7 cellular contexts compared by ENCODE assay signal in genomic region chr12:30696103-30696408, GRCh38. TPM values are rescaled to one million over a fixed set of nuclear protein-coding genes. Genes with fewer than 3 reads are reported as not detected.
DNase-seq lines count a peak whose midpoint lies in the region; ATAC-seq and TF ChIP-seq lines count a peak whose summit lies in the region.

No MANE protein-coding gene starts in this region.

- no peak for TF ChIP-seq POLR2A in lower leg skin (IDR thresholded peaks at IDR 0.05)

- H3K9me3 Mint-ChIP-seq in activated naive CD8-positive, alpha-beta T cell (ENCODE audit: low read depth) = no peaks in the 10 kb centered on the region

- no peaks in the 10 kb centered on the region for H3K4me1 ChIP-seq in aorta (ENCODE audit: control insufficient read depth in 1 of 2, insufficient read depth in 2 of 2, low read length in 2 of 2)

- TF ChIP-seq CTCF in lower leg skin (IDR thresholded peaks at IDR 0.05) (no peak), GM13976 (IDR thresholded peaks at IDR 0.05; ENCODE audit: borderline replicate concordance, control extremely low read depth, extremely low read depth, insufficient read depth, missing control alignments) (no peak)

- H3K4me3 ChIP-seq in lower leg skin (ENCODE audit: low read depth, poor library complexity, severe bottlenecking) (peak overlapping the region; percentile 92), aorta (ENCODE audit: low read length in 2 of 2) (peak overlapping the region; percentile 67 to 77)

- in situ Hi-C loops in GM13976 (cut with MboI; ENCODE audit: low sequenced_read_pairs, unreplicated experiment) = no loop called here

- no peaks in the 10 kb centered on the region for H3K27me3 ChIP-seq in aorta (ENCODE audit: control insufficient read depth in 1 of 2, insufficient read depth in 2 of 2, low read length in 1 of 2)

- H3K27ac Mint-ChIP-seq in activated naive CD8-positive, alpha-beta T cell = peak overlapping the region; percentile 97

- DNase-seq in lower leg skin (ENCODE audit: low spot score in 2 of 2) (no peak), aorta (no peak), GM13976 (ENCODE audit: low spot score) (no peak), NK-92 (lab: John Stamatoyannopoulos, UW; ENCODE audit: unreplicated experiment) (no peak)

- H3K4me3 Mint-ChIP-seq in activated naive CD8-positive, alpha-beta T cell = peak overlapping the region; percentile 96

- peak overlapping the region in 1 of 2 donors; percentile 39 for H3K27ac ChIP-seq in aorta (ENCODE audit: low read depth in 1 of 2, low read length in 2 of 2)

- peaks cover 3% of the 10 kb centered on the region for H3K27me3 Mint-ChIP-seq in activated naive CD8-positive, alpha-beta T cell

- peaks cover 44% of the 10 kb centered on the region for H3K4me1 Mint-ChIP-seq in activated naive CD8-positive, alpha-beta T cell (ENCODE audit: low read depth)

- no peaks in the 10 kb centered on the region for H3K36me3 ChIP-seq in aorta (ENCODE audit: control insufficient read depth in 1 of 2, insufficient read depth in 2 of 2, low read length in 1 of 2)

- no peaks in the 10 kb centered on the region for H3K9me3 ChIP-seq in aorta (ENCODE audit: control insufficient read depth, low read length)

- intact Hi-C loops in lower leg skin (cut with DNase I; ENCODE audit: low total_unique reads) = loop anchor here (10.0 kb wide), 1 partner anchor 59 kb away; the partner anchor contains the start of gene CAPRIN2
- intact Hi-C loops in aorta (cut with DNase I) = loop anchor here (10.0 kb wide), 2 partner anchors 99 to 109 kb away; no protein-coding TSS in a partner anchor

- ATAC-seq in GM19395 (IDR thresholded peaks at IDR 0.05; ENCODE audit: unreplicated experiment) (peak; percentile 62), HG03045 (IDR thresholded peaks at IDR 0.05; ENCODE audit: unreplicated experiment) (peak; percentile 33), aorta (ENCODE audit: low FRiP score) (no peak)

- 6 to 10% methylated on average over 6 of the region's 6 CpGs for WGBS in lower leg skin, 2 donors
- WGBS in aorta, 2 donors = 9% methylated on average over 6 of the region's 6 CpGs

- H3K36me3 Mint-ChIP-seq in activated naive CD8-positive, alpha-beta T cell = peaks cover 2% of the 10 kb centered on the region

RNA-seq across cellular contexts. Expression of gene IPO8, which starts 0.4 kb away (rescaled TPM):
- total RNA-seq in lower leg skin (10 to 100 TPM; 17.0 to 29.2 (median 21.3) TPM), aorta (10 to 100 TPM; 48.9 to 49.3 TPM)
- 10 to 100 TPM; 16.9 to 18.6 TPM for polyA plus RNA-seq in aorta

RNA-seq across cellular contexts. Expression of gene CAPRIN2, which starts 58.7 kb away (rescaled TPM):
- total RNA-seq in lower leg skin = 10 to 100 TPM; 12.1 to 29.0 (median 16.2) TPM
- total RNA-seq in aorta = 10 to 100 TPM; 26.5 to 41.2 TPM
- polyA plus RNA-seq in aorta = 10 to 100 TPM in 1 of 2 donors, 1 to 10 TPM in 1; 7.5 to 43.5 TPM
